ENCODE assay signal across 8 cellular contexts in genomic region chrX:15686818-15687685, GRCh38. TPM values are rescaled to one million over a fixed set of nuclear protein-coding genes. Genes with fewer than 3 reads are reported as not detected.
DNase-seq lines count a peak whose midpoint lies in the region; ATAC-seq and TF ChIP-seq lines count a peak whose summit lies in the region.

No MANE protein-coding gene starts in this region.

- H3K9me3 ChIP-seq in body of pancreas: no peaks in the 10 kb centered on the region

- H3K9me3 Mint-ChIP-seq in HFFc6: no peaks in the 10 kb centered on the region

- 21 to 32% methylated on average over 5 to 6 of the region's 6 CpGs for WGBS in body of pancreas, 2 donors

- H3K36me3 ChIP-seq in body of pancreas (replicated peaks in 1 of 2; ENCODE audit: insufficient read depth in 1 of 2, low read depth in 2 of 2): no peaks in the 10 kb centered on the region

- no peaks in the 10 kb centered on the region for H3K4me1 ChIP-seq in body of pancreas

- DNase-seq in HFFc6 (peak; percentile 46), NCI-H1417 (lab: John Stamatoyannopoulos, UW) (peak; percentile 54 to 89 (median 64)), UCSD-AML1 (lab: John Stamatoyannopoulos, UW; ENCODE audit: unreplicated experiment) (peak; percentile 11), body of pancreas (peak; percentile 55 to 74 (median 70)), iris pigment epithelial cell (ENCODE audit: low read depth) (peak; percentile 55), GOT3 (lab: John Stamatoyannopoulos, UW) (no peak)
- peak; percentile 28 for DNase-seq in stimulated activated CD4-positive, alpha-beta T cell treated with anti-CD3 and anti-CD28 coated beads, Interleukin-4, amount 100 ng/mL, for 1 hour

- H3K27ac Mint-ChIP-seq in HFFc6: peak overlapping the region; percentile 60; the same call in 1 of the 2 replicates

- no peak for TF ChIP-seq POLR2A in body of pancreas (IDR thresholded peaks at IDR 0.05)

- H3K4me3 ChIP-seq in body of pancreas: no peak overlapping the region

- peak; percentile 68 for ATAC-seq in body of pancreas

- intact Hi-C loops in body of pancreas (cut with DNase I): no loop called here

- no peaks in the 10 kb centered on the region for H3K4me1 Mint-ChIP-seq in HFFc6 (ENCODE audit: low read depth)

- no peaks in the 10 kb centered on the region for H3K27me3 ChIP-seq in body of pancreas

- no peak overlapping the region for H3K4me3 Mint-ChIP-seq in HFFc6

- TF ChIP-seq CTCF in GM12872 (IDR thresholded peaks at IDR 0.05; ENCODE audit: insufficient read depth, low read depth, low read length) (peak; percentile 64), HFFc6 (IDR thresholded peaks at IDR 0.05) (peak; percentile 82), body of pancreas (IDR thresholded peaks at IDR 0.05) (peak; percentile 31 to 82 (median 61))

- no peaks in the 10 kb centered on the region for H3K27me3 Mint-ChIP-seq in HFFc6 (ENCODE audit: insufficient read depth)

- no peak overlapping the region for H3K27ac ChIP-seq in body of pancreas

- H3K36me3 Mint-ChIP-seq in HFFc6 (ENCODE audit: low read depth): no peaks in the 10 kb centered on the region; the same call in 1 of the 2 replicates

RNA-seq across cellular contexts. Expression of gene CLTRN, which starts 22.4 kb away (rescaled TPM):
- total RNA-seq in HFFc6 (2021; fragmentation: NEBNext Ultra II Directional; extraction: Animal tissue kit (Norgen Biotek cat#: 25700)): under 1 TPM in 3 of 6 experiments, not detected in 3; 0.13 to 0.28 (median 0.17) TPM
- 1 to 10 TPM; 1.3 to 1.6 TPM for total RNA-seq in body of pancreas

RNA-seq across cellular contexts. Expression of gene CA5B, which starts 51.0 kb away (rescaled TPM):
- total RNA-seq in HFFc6 (2021; fragmentation: NEBNext Ultra II Directional; extraction: Animal tissue kit (Norgen Biotek cat#: 25700)): 1 to 10 TPM; 5.1 to 9.1 (median 7.1) TPM
- 1 to 10 TPM; 6.2 to 6.6 TPM for total RNA-seq in body of pancreas
